3 cellular contexts compared by ENCODE assay signal in the genomic region with DNA sequence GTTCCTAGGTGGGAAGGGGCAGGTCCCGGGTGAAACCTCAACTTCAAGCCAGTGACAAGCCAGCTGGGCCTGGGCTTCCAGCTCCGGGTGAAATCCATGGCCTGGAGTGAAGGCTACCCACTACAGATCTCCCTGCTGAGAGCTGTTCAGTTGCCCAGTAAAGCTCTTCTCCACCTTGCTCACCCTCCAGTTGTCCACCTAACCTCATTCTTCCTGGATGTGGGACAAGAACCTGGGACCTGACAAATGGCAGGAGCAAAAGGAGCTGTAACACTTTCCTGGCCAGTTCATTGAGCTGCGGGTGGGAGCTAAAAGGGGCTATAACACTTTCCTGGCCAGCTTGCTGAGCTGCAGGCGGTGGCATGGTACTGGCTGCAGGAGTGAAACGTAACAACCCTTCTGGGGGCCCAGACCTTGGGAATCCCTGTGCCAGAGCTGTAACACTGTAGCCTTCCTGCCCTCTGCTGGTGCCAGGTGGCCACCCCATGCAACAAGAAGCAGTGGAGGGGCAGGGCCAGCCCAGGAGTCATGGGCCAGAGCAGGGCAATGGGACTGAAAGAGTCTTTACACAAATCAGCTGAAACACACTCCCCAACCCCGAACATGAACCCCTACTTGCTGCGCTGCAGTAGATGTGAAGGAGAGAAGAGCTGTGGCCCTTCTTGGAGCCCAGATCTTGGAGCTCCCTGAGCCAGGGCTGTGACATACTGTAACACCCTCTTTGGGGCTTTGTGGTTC.
TF ChIP-seq lines count a peak whose summit lies in the region.

No MANE protein-coding gene starts in this region.

TF ChIP-seq in WTC11, 78 proteins besides CTCF, POLR2A, EP300 and RAD21:
- TF ChIP-seq, protein P1, sequence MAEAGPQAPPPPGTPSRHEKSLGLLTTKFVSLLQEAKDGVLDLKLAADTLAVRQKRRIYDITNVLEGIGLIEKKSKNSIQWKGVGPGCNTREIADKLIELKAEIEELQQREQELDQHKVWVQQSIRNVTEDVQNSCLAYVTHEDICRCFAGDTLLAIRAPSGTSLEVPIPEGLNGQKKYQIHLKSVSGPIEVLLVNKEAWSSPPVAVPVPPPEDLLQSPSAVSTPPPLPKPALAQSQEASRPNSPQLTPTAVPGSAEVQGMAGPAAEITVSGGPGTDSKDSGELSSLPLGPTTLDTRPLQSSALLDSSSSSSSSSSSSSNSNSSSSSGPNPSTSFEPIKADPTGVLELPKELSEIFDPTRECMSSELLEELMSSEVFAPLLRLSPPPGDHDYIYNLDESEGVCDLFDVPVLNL (CRISPR knock-in tag; IDR thresholded peaks at IDR 0.05; ENCODE audit: borderline replicate concordance, low read depth): no peak
- TF ChIP-seq, protein P2, sequence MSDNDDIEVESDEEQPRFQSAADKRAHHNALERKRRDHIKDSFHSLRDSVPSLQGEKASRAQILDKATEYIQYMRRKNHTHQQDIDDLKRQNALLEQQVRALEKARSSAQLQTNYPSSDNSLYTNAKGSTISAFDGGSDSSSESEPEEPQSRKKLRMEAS (CRISPR knock-in tag; IDR thresholded peaks at IDR 0.05): no peak
- TF ChIP-seq GTF2I (CRISPR knock-in tag; conservative IDR thresholded peaks at IDR 0.05) (no peak), GRHL2 (CRISPR knock-in tag; IDR thresholded peaks at IDR 0.05; ENCODE audit: insufficient replicate concordance, severe bottlenecking) (no peak), HMGA2 (CRISPR knock-in tag; IDR thresholded peaks at IDR 0.05) (no peak), NR3C1 (CRISPR knock-in tag; conservative IDR thresholded peaks at IDR 0.05; ENCODE audit: low read depth) (no peak)
- TF ChIP-seq, protein P3, sequence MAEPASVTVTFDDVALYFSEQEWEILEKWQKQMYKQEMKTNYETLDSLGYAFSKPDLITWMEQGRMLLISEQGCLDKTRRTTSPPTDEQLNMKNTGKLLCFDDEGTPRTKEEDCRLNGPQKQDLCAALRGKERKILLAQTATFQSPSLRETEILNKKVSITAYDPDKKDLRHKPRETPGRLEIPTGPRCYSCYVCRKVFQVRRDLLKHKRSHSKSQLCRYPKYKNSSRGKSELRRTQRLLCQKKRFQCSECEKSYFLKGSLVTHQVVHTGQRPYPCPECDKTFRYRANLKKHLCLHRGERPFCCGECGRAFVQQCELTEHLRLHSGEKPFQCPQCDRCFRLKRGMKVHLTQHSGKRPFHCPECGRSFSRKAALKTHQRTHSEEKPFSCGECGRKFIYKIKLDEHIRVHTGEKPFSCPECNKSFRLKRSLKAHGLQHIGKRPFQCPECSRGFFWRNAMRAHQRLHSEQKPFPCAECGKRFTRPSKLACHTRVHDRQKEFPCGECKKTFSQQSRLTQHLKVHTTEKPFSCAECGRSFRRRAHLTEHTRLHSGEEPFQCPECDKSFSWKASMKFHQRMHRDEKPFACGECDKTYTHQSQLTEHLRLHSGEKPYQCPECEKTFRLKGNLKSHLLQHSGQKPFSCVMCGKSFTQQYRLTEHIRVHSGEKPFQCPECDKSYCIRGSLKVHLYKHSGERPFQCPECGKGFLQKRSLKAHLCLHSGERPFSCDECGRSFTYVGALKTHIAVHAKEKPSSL (CRISPR knock-in tag; conservative IDR thresholded peaks at IDR 0.05): no peak

TF ChIP-seq in HepG2, 621 proteins besides CTCF, POLR2A, EP300 and RAD21 (continues in another document):
- no peak for TF ChIP-seq TCF12 (IDR thresholded peaks at IDR 0.05)
- no peak for TF ChIP-seq TCF12 (CRISPR knock-in tag; IDR thresholded peaks at IDR 0.05)
- no peak for TF ChIP-seq ZNF761 (CRISPR knock-in tag; conservative IDR thresholded peaks at IDR 0.05)
- TF ChIP-seq STAG1 (CRISPR knock-in tag; IDR thresholded peaks at IDR 0.05): peak; percentile 93
- no peak for TF ChIP-seq KDM3A (CRISPR knock-in tag; IDR thresholded peaks at IDR 0.05; ENCODE audit: low read depth)
- TF ChIP-seq ZNF549 (CRISPR knock-in tag; IDR thresholded peaks at IDR 0.05): no peak
- peak; percentile 11; the same call in 1 of the 2 replicates for TF ChIP-seq THAP7 (CRISPR knock-in tag; IDR thresholded peaks at IDR 0.05)
- TF ChIP-seq ZBTB8A (CRISPR knock-in tag; IDR thresholded peaks at IDR 0.05; ENCODE audit: borderline replicate concordance, low read depth): no peak
- TF ChIP-seq EED (CRISPR knock-in tag; IDR thresholded peaks at IDR 0.05): 0 out of 2 replicates have a peak, but pooled peaks have one; percentile 23
- TF ChIP-seq EEA1 (CRISPR knock-in tag; IDR thresholded peaks at IDR 0.05; ENCODE audit: borderline replicate concordance): 0 out of 2 replicates have a peak, but pooled peaks have one; percentile 17
- peak; percentile 85; the same call in 1 of the 2 replicates for TF ChIP-seq ZNF766 (CRISPR knock-in tag; IDR thresholded peaks at IDR 0.05; ENCODE audit: borderline replicate concordance)
- TF ChIP-seq SRY (CRISPR knock-in tag; IDR thresholded peaks at IDR 0.05): no peak
- no peak for TF ChIP-seq ZNF776 (CRISPR knock-in tag; IDR thresholded peaks at IDR 0.05)
- TF ChIP-seq ZNF484 (CRISPR knock-in tag; IDR thresholded peaks at IDR 0.05; ENCODE audit: borderline replicate concordance, low read depth): no peak
- TF ChIP-seq, protein P4, sequence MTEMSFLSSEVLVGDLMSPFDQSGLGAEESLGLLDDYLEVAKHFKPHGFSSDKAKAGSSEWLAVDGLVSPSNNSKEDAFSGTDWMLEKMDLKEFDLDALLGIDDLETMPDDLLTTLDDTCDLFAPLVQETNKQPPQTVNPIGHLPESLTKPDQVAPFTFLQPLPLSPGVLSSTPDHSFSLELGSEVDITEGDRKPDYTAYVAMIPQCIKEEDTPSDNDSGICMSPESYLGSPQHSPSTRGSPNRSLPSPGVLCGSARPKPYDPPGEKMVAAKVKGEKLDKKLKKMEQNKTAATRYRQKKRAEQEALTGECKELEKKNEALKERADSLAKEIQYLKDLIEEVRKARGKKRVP (CRISPR knock-in tag; IDR thresholded peaks at IDR 0.05): no peak
- no peak for TF ChIP-seq IRX3 (CRISPR knock-in tag; IDR thresholded peaks at IDR 0.05; ENCODE audit: borderline replicate concordance, low read depth)
- 0 out of 2 replicates have a peak, but pooled peaks have one; percentile 21 for TF ChIP-seq ZNF589 (CRISPR knock-in tag; conservative IDR thresholded peaks at IDR 0.05)
- TF ChIP-seq ZNF296 (CRISPR knock-in tag; conservative IDR thresholded peaks at IDR 0.05): no peak
- no peak for TF ChIP-seq ZNF513 (CRISPR knock-in tag; conservative IDR thresholded peaks at IDR 0.05)
- TF ChIP-seq CENPX (CRISPR knock-in tag; IDR thresholded peaks at IDR 0.05): no peak
- TF ChIP-seq ZNF431 (CRISPR knock-in tag; IDR thresholded peaks at IDR 0.05; ENCODE audit: borderline replicate concordance, low read depth): no peak
- TF ChIP-seq, protein P5, sequence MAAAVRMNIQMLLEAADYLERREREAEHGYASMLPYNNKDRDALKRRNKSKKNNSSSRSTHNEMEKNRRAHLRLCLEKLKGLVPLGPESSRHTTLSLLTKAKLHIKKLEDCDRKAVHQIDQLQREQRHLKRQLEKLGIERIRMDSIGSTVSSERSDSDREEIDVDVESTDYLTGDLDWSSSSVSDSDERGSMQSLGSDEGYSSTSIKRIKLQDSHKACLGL (CRISPR knock-in tag; IDR thresholded peaks at IDR 0.05): no peak
- 0 out of 2 replicates have a peak, but pooled peaks have one; percentile 39 for TF ChIP-seq ZSCAN31 (CRISPR knock-in tag; IDR thresholded peaks at IDR 0.05; ENCODE audit: low read depth)
- no peak for TF ChIP-seq HDAC2 (CRISPR knock-in tag; IDR thresholded peaks at IDR 0.05)
- 0 out of 2 replicates have a peak, but pooled peaks have one; percentile 35 for TF ChIP-seq ZNF616 (CRISPR knock-in tag; IDR thresholded peaks at IDR 0.05; ENCODE audit: low read depth)
- TF ChIP-seq ZNF598 (CRISPR knock-in tag; IDR thresholded peaks at IDR 0.05; ENCODE audit: borderline replicate concordance): peak; percentile 51; the same call in 1 of the 2 replicates
- TF ChIP-seq HNF4G (IDR thresholded peaks at IDR 0.05; ENCODE audit: borderline replicate concordance, low read depth, low read length): no peak
- TF ChIP-seq HNF4G (CRISPR knock-in tag; IDR thresholded peaks at IDR 0.05; ENCODE audit: borderline replicate concordance, low read depth): no peak

TF ChIP-seq in GM12891, 5 proteins besides CTCF, POLR2A, EP300 and RAD21:
- TF ChIP-seq POLR2AphosphoS5 (IDR thresholded peaks at IDR 0.05; ENCODE audit: low read depth, low read length) (no peak), PAX5 (IDR thresholded peaks at IDR 0.05; ENCODE audit: insufficient read depth, low read length, severe bottlenecking) (no peak), TAF1 (IDR thresholded peaks at IDR 0.05; ENCODE audit: low read depth, low read length) (no peak), SPI1 (IDR thresholded peaks at IDR 0.05; ENCODE audit: low read depth, low read length) (no peak), POU2F2 (IDR thresholded peaks at IDR 0.05; ENCODE audit: low read depth, low read length) (no peak)
